8 cellular contexts compared by ENCODE assay signal in genomic region chr3:187748050-187748481, GRCh38.
DNase-seq lines count a peak whose midpoint lies in the region; ATAC-seq lines count a peak whose summit lies in the region.

No MANE protein-coding gene starts in this region.

- peak; percentile 34 for ATAC-seq in HG02610 (IDR thresholded peaks at IDR 0.05; ENCODE audit: unreplicated experiment)
- no peak for ATAC-seq in central memory CD8-positive, alpha-beta T cell (replicated peaks; ENCODE audit: extremely low read depth, poor library complexity, severe bottlenecking)

- H3K4me3 Mint-ChIP-seq in central memory CD8-positive, alpha-beta T cell = peak overlapping the region; percentile 37

- no peaks in the 10 kb centered on the region for H3K9me3 Mint-ChIP-seq in central memory CD8-positive, alpha-beta T cell

- peak; percentile 66 for DNase-seq in DMS53 treated with DMSO at 0.1 percent for 48 hours (lab: John Stamatoyannopoulos, UW; ENCODE audit: unreplicated experiment)
- DNase-seq in NCI-H2196 treated with DMSO at 0.1 percent for 48 hours (lab: John Stamatoyannopoulos, UW; ENCODE audit: unreplicated experiment) = peak; percentile 94
- DNase-seq in activated CD4-positive, CD25-positive, alpha-beta regulatory T cell treated with anti-CD3 and anti-CD28 coated beads, Interleukin-2, amount 50 U/mL, for 16 hours (ENCODE audit: low read depth, low spot score) = peak; percentile 81
- peak; percentile 77 to 87 for DNase-seq in central memory CD8-positive, alpha-beta T cell (ENCODE audit: low spot score in 2 of 2)
- peak; percentile 98 for DNase-seq in left kidney (ENCODE audit: low read depth, low spot score)
- peak; percentile 92 for DNase-seq in stimulated activated CD4-positive, alpha-beta T cell treated with anti-CD3 and anti-CD28 coated beads, Interleukin-4, amount 100 ng/mL, for 1 hour
- DNase-seq in GM19240 (ENCODE audit: insufficient read length, low spot score) = no peak

- no peak overlapping the region for H3K27ac Mint-ChIP-seq in central memory CD8-positive, alpha-beta T cell (ENCODE audit: low read depth)

- H3K27me3 Mint-ChIP-seq in central memory CD8-positive, alpha-beta T cell = no peaks in the 10 kb centered on the region

- H3K36me3 Mint-ChIP-seq in central memory CD8-positive, alpha-beta T cell (ENCODE audit: insufficient read depth) = peaks cover 32% of the 10 kb centered on the region

- H3K4me1 Mint-ChIP-seq in central memory CD8-positive, alpha-beta T cell = peaks cover 35% of the 10 kb centered on the region
